In genomic region chr14:30680036-30680435, GRCh38 we compare ENCODE assay signal across 3 cellular contexts.
TF ChIP-seq lines count a peak whose summit lies in the region.

No MANE protein-coding gene starts in this region.

TF ChIP-seq in HepG2, 621 proteins besides CTCF, POLR2A, EP300 and RAD21:
- TF ChIP-seq ELF3 (CRISPR knock-in tag; IDR thresholded peaks at IDR 0.05) (0 out of 2 replicates have a peak, but pooled peaks have one; percentile 13), MBD4 (IDR thresholded peaks at IDR 0.05; ENCODE audit: borderline replicate concordance, low read length) (no peak)

TF ChIP-seq in HEK293, 187 proteins besides CTCF, POLR2A, EP300 and RAD21:
- TF ChIP-seq KLF17 (tag by site-specific recombination; IDR thresholded peaks at IDR 0.05) (no peak), PRDM6 (tag by site-specific recombination; IDR thresholded peaks at IDR 0.05) (peak; percentile 65), ZBTB1 (tag by site-specific recombination; IDR thresholded peaks at IDR 0.05) (no peak)

TF ChIP-seq in SK-N-SH, 30 proteins besides CTCF, POLR2A, EP300 and RAD21:
- TF ChIP-seq ELF1 (IDR thresholded peaks at IDR 0.05) (no peak), POLR2AphosphoS5 (IDR thresholded peaks at IDR 0.05; ENCODE audit: low read depth, low read length) (no peak), RCOR1 (IDR thresholded peaks at IDR 0.05; ENCODE audit: low read length) (no peak), FOSL2 (IDR thresholded peaks at IDR 0.05; ENCODE audit: borderline replicate concordance, low read depth) (no peak), SIN3A (IDR thresholded peaks at IDR 0.05; ENCODE audit: borderline replicate concordance, low read depth, low read length) (no peak), PBX3 (IDR thresholded peaks at IDR 0.05) (no peak), REST (IDR thresholded peaks at IDR 0.05; ENCODE audit: low read depth, low read length) (no peak), NFIC (IDR thresholded peaks at IDR 0.05; ENCODE audit: borderline replicate concordance) (no peak), JUND (IDR thresholded peaks at IDR 0.05) (no peak), TEAD4 (IDR thresholded peaks at IDR 0.05; ENCODE audit: borderline replicate concordance, insufficient read depth) (no peak), MEF2A (IDR thresholded peaks at IDR 0.05; ENCODE audit: borderline replicate concordance, low read depth) (no peak)
